ENCODE assay signal across 18 cellular contexts in the genomic region with DNA sequence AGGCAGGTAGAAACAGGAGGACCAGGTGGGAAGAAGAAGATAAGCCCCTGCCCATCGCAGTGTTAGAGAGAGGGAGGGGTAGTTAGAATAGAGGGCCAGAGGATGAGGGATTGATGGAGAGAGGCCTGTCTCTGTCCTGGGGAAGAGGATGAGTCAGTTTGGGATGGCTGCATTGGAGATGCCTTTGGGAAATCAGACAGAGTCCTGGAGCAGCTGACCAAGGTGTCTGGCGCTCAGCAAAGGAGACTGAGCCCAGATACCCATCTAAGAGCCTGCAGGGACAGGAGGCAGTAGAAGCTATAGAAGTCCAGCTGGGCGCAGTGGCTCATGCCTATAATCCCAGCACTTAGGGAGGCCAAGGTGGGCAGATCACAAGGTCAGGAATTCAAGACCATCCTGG.
A peak's percentile ranks its signal among the peaks of the same experiment; 100 is the strongest.
DNase-seq lines count a peak whose midpoint lies in the region; TF ChIP-seq lines count a peak whose summit lies in the region.
"Had no signal": no experiment of that assay in that cellular context is flagged by ENCODE, and none has a peak within 500 bp of the region (broad histone marks: within the 10 kb centered on the region; RNA-seq: fewer than 3 reads in every experiment).

No MANE protein-coding gene starts in this region.

- no peak overlapping the region for H2AFZ ChIP-seq in fibroblast of lung (ENCODE audit: low read length)

- no peaks in the 10 kb centered on the region for H3K79me2 ChIP-seq in fibroblast of lung (ENCODE audit: control insufficient read depth, insufficient read depth, low read length)

- H3K27me3 ChIP-seq in fibroblast of lung (ENCODE audit: control insufficient read depth, insufficient read depth, low read length) (no peaks in the 10 kb centered on the region), spleen (replicated peaks in 1 of 7) (peaks cover 0 to 4% (median 0%) of the 10 kb centered on the region in 7 donors), SJCRH30 (no peaks in the 10 kb centered on the region), A673 (replicated peaks; ENCODE audit: insufficient read depth, low read depth, low read length, poor library complexity) (no peaks in the 10 kb centered on the region)
- H3K27me3 ChIP-seq: cardiac muscle cell, heart left ventricle had no signal

- no TSS peak for BruUV-seq in A673 (replicated peaks; lab: Mats Ljungman, UMichigan)

- H4K20me1 ChIP-seq in fibroblast of lung (ENCODE audit: control insufficient read depth, extremely low read depth, insufficient read depth, low read length), result no peaks in the 10 kb centered on the region

- intact Hi-C loops in spleen (cut with DNase I; ENCODE audit: low total_unique reads), result loop anchor here (10.0 kb wide), 1 partner anchor 255 kb away; the partner anchor contains the start of gene ZFP36L2
- intact Hi-C loops in A673 (cut with micrococcal nuclease; ENCODE audit: unreplicated experiment), result loop anchor here (10.0 kb wide), 1 partner anchor 155 kb away; no protein-coding TSS in a partner anchor

- no peak overlapping the region for H3K9ac ChIP-seq in fibroblast of lung (ENCODE audit: insufficient read depth, low read length)

- peak; percentile 60 for DNase-seq in ELR (ENCODE audit: low read depth)
- peak; percentile 74 for DNase-seq in RPMI7951 (ENCODE audit: low read depth)
- peak in 1 of 2 donors; percentile 31 for DNase-seq in fibroblast of lung (ENCODE audit: low read depth in 2 of 2)
- DNase-seq in spleen, result peak; percentile 41
- DNase-seq in SJCRH30, result no peak
- DNase-seq in A673 (ENCODE audit: low spot score), result no peak
- DNase-seq in HT-29 (ENCODE audit: low spot score), result no peak
- DNase-seq: activated CD4-positive, alpha-beta T cell treated with anti-CD3 and anti-CD28 coated beads for 1 hour; activated CD8-positive, alpha-beta T cell treated with anti-CD3 and anti-CD28 coated beads, Interleukin-2, amount 10 ng/mL, durations not matched to agents 7 days and 5 days; activated T-cell treated with anti-CD3 and anti-CD28 coated beads, Interleukin-2, amount 50 U/mL, for 1 hour; dermis blood vessel endothelial cell; heart left ventricle; midbrain; natural killer cell; NCI-H2107; NCI-H524; RPMI8226 had no signal

- no peak for TF ChIP-seq POLR2A in spleen (IDR thresholded peaks at IDR 0.05)

- CTCF ChIA-PET in A673 (lab: Charles Lee), result no interaction called here

- 88 to 97% (median 93%) methylated on average over 3 of the region's 3 CpGs for WGBS in spleen, 5 donors

- H3K36me3 ChIP-seq in fibroblast of lung (ENCODE audit: control insufficient read depth, insufficient read depth, low read length) (no peaks in the 10 kb centered on the region), spleen (no peaks in the 10 kb centered on the region), SJCRH30 (no peaks in the 10 kb centered on the region), A673 (ENCODE audit: insufficient read depth, low read length, poor library complexity, severe bottlenecking) (no peaks in the 10 kb centered on the region)
- H3K36me3 ChIP-seq: cardiac muscle cell, heart left ventricle had no signal

- H3K4me2 ChIP-seq in fibroblast of lung (ENCODE audit: extremely low read depth, insufficient read depth, low read length), result no peak overlapping the region

- no peak for TF ChIP-seq CTCF in fibroblast of lung (conservative IDR thresholded peaks at IDR 0.05 in 1 of 2, IDR thresholded peaks at IDR 0.05 in 1 of 2; ENCODE audit: low read depth in 1 of 2, low read length in 2 of 2)
- no peak for TF ChIP-seq CTCF in spleen (IDR thresholded peaks at IDR 0.05 in 8 of 11, conservative IDR thresholded peaks at IDR 0.05 in 3 of 11)
- TF ChIP-seq CTCF in A673 (conservative IDR thresholded peaks at IDR 0.05; ENCODE audit: low read depth, low read length), result no peak

- POLR2A ChIA-PET in A673 (lab: Charles Lee; ENCODE audit: low non-redundant PET), result no interaction called here

- H3K4me3 ChIP-seq in fibroblast of lung (replicated peaks in 1 of 4; ENCODE audit: control extremely low read depth in 1 of 4, insufficient read depth in 1 of 4, low read depth in 3 of 4, low read length in 4 of 4) (no peak overlapping the region), spleen (no peak overlapping the region), SJCRH30 (no peak overlapping the region), A673 (ENCODE audit: low read depth, low read length, poor library complexity, severe bottlenecking) (no peak overlapping the region)
- H3K4me3 ChIP-seq: cardiac muscle cell, heart left ventricle had no signal

- H3K4me1 ChIP-seq in fibroblast of lung (ENCODE audit: control insufficient read depth, extremely low read depth, insufficient read depth, low read length) (peaks cover 37% of the 10 kb centered on the region), spleen (peaks cover 4 to 47% (median 18%) of the 10 kb centered on the region in 6 donors), SJCRH30 (peaks cover 20% of the 10 kb centered on the region), A673 (ENCODE audit: insufficient read depth, low read length, poor library complexity, severe bottlenecking) (no peaks in the 10 kb centered on the region)

- H3K9me3 ChIP-seq in fibroblast of lung (ENCODE audit: control insufficient read depth, insufficient read depth, low read depth, low read length) (no peaks in the 10 kb centered on the region), spleen (no peaks in the 10 kb centered on the region), SJCRH30 (replicated peaks) (no peaks in the 10 kb centered on the region), A673 (ENCODE audit: low read depth, low read length, poor library complexity, severe bottlenecking) (no peaks in the 10 kb centered on the region)

- peak overlapping the region; percentile 7 for H3K27ac ChIP-seq in fibroblast of lung (ENCODE audit: insufficient read depth, low read length)
- H3K27ac ChIP-seq in spleen, result no peak overlapping the region
- H3K27ac ChIP-seq in SJCRH30, result no peak overlapping the region
- no peak overlapping the region for H3K27ac ChIP-seq in A673 (ENCODE audit: low read depth, low read length, poor library complexity, severe bottlenecking)
- H3K27ac ChIP-seq: cardiac muscle cell had no signal

Comparison
In these comparisons a context has a peak if more than half of its experiments do, and no peak if none do; other contexts are left out.
1. DNase-seq: peak in ELR (single experiment), RPMI7951 (single experiment) and spleen (single experiment); none in SJCRH30 (0 of 2), A673 (single experiment) and HT-29 (single experiment).